Comparison of ENCODE assay signal across 16 cellular contexts in the genomic region with DNA sequence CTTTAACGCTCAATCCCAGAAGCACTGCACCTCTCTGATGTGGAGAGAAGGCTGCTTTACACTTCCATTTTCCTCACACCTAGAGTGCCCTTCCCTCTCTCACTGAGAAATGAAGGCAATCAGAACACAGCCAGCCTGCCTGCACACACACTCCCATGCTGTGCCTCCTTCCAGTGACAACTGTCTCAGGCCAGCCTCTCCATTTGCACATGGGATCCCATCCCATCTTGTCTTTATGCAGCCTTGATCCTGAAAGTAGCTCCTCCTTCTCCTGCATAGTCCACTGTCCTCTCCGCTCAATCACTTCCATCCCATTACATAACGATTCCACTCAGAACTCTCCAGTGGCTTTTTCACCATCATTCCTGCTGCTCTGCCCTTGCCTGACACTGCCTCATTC.
A peak's percentile ranks its signal among the peaks of the same experiment; 100 is the strongest.
DNase-seq lines count a peak whose midpoint lies in the region; ATAC-seq, FAIRE-seq and TF ChIP-seq lines count a peak whose summit lies in the region.
"Had no signal": no experiment of that assay in that cellular context is flagged by ENCODE, and none has a peak within 500 bp of the region (broad histone marks: within the 10 kb centered on the region; RNA-seq: fewer than 3 reads in every experiment).

No MANE protein-coding gene starts in this region.

- TF ChIP-seq CTCF in Panc1 (IDR thresholded peaks at IDR 0.05): no peak
- TF ChIP-seq CTCF in kidney (IDR thresholded peaks at IDR 0.05; ENCODE audit: borderline replicate concordance, extremely low read depth, insufficient read depth): no peak
- TF ChIP-seq CTCF in progenitor cell of endocrine pancreas (IDR thresholded peaks at IDR 0.05; ENCODE audit: unreplicated experiment): no peak
- no peak for TF ChIP-seq CTCF in stomach (IDR thresholded peaks at IDR 0.05)

- H3K27ac Mint-ChIP-seq in progenitor cell of endocrine pancreas: peak overlapping the region; percentile 33
- H3K27ac Mint-ChIP-seq: CD8-positive, alpha-beta T cell; H9 had no signal

- BruUV-seq in Panc1 (replicated peaks; lab: Mats Ljungman, UMichigan): no TSS peak

- FAIRE-seq in kidney (lab: Jason Lieb, UNC): no peak
- FAIRE-seq: GM12892 had no signal

- H3K9me3 ChIP-seq in Panc1 (ENCODE audit: control insufficient read depth, insufficient read depth, low read depth, low read length) (no peaks in the 10 kb centered on the region), kidney (ENCODE audit: control insufficient read depth in 1 of 2, low read length in 2 of 2) (no peaks in the 10 kb centered on the region), stomach (no peaks in the 10 kb centered on the region)
- H3K9me3 ChIP-seq: BLaER1 treated with 17β-estradiol and CSF1 and Interleukin-3, amounts not matched to agents 10 nM and 100 nM had no signal

- intact Hi-C loops in Panc1 (cut with micrococcal nuclease; ENCODE audit: unreplicated experiment) (no loop called here), kidney (cut with DNase I) (no loop called here), stomach (cut with DNase I; ENCODE audit: low total_unique reads) (no loop called here)

- CTCF ChIA-PET in Panc1 (lab: Charles Lee): no interaction called here

- 69 to 91% (median 89%) methylated on average over 3 of the region's 3 CpGs for WGBS in stomach, 5 donors

- TF ChIP-seq EP300 in stomach (IDR thresholded peaks at IDR 0.05): no peak

- peak; percentile 58; the same call in 1 of the 2 replicates for ATAC-seq in Panc1
- ATAC-seq in HG03095 (IDR thresholded peaks at IDR 0.05; ENCODE audit: unreplicated experiment): no peak
- no peak for ATAC-seq in GM18861 (IDR thresholded peaks at IDR 0.05; ENCODE audit: unreplicated experiment)
- ATAC-seq: CD8-positive, alpha-beta T cell had no signal

- no peak overlapping the region for H3K27ac ChIP-seq in Panc1 (ENCODE audit: low read length)
- H3K27ac ChIP-seq in kidney (ENCODE audit: low read depth in 2 of 2, low read length in 2 of 2): peak overlapping the region in 1 of 2 donors; percentile 51
- H3K27ac ChIP-seq in stomach: no peak overlapping the region
- H3K27ac ChIP-seq: BLaER1 treated with 17β-estradiol and CSF1 and Interleukin-3, amounts not matched to agents 10 nM and 100 nM; HL-60 had no signal

- H3K4me1 Mint-ChIP-seq in progenitor cell of endocrine pancreas (ENCODE audit: low read depth): peaks cover 7% of the 10 kb centered on the region

- in situ Hi-C loops in Panc1 (cut with HindIII; ENCODE audit: low pct_unique_long_range_greater_than_20kb, low sequenced_read_pairs) (no loop called here), G401 (cut with HindIII; ENCODE audit: low sequenced_read_pairs) (no loop called here)

- no peaks in the 10 kb centered on the region for H3K27me3 Mint-ChIP-seq in progenitor cell of endocrine pancreas

- H3K4me3 ChIP-seq in Panc1 (ENCODE audit: low read depth in 2 of 2, low read length in 2 of 2) (no peak overlapping the region), kidney (ENCODE audit: low read length in 2 of 2) (peak overlapping the region; percentile 64 to 71), stomach (no peak overlapping the region)
- H3K4me3 ChIP-seq: BLaER1 treated with 17β-estradiol and CSF1 and Interleukin-3, amounts not matched to agents 10 nM and 100 nM had no signal

- no peaks in the 10 kb centered on the region for H3K36me3 ChIP-seq in Panc1 (ENCODE audit: control insufficient read depth, insufficient read depth, low read length)
- H3K36me3 ChIP-seq in kidney (ENCODE audit: control insufficient read depth in 1 of 2, insufficient read depth in 2 of 2, low read length in 2 of 2): no peaks in the 10 kb centered on the region
- H3K36me3 ChIP-seq in stomach: no peaks in the 10 kb centered on the region

- no peak overlapping the region for H3K4me3 Mint-ChIP-seq in progenitor cell of endocrine pancreas (ENCODE audit: low read depth)
- H3K4me3 Mint-ChIP-seq: CD8-positive, alpha-beta T cell; H9 had no signal

- no peak for TF ChIP-seq POLR2A in stomach (IDR thresholded peaks at IDR 0.05)

- H3K27me3 ChIP-seq in Panc1 (ENCODE audit: control insufficient read depth, insufficient read depth, low read length) (peaks cover 9% of the 10 kb centered on the region), stomach (no peaks in the 10 kb centered on the region)
- H3K27me3 ChIP-seq: BLaER1 treated with 17β-estradiol and CSF1 and Interleukin-3, amounts not matched to agents 10 nM and 100 nM had no signal

- H3K36me3 Mint-ChIP-seq in progenitor cell of endocrine pancreas (ENCODE audit: insufficient read depth): no peaks in the 10 kb centered on the region
- H3K36me3 Mint-ChIP-seq: CD8-positive, alpha-beta T cell had no signal

- no peaks in the 10 kb centered on the region for H3K9me3 Mint-ChIP-seq in progenitor cell of endocrine pancreas (ENCODE audit: low read depth)
- H3K9me3 Mint-ChIP-seq: CD8-positive, alpha-beta T cell; H9 had no signal

- H3K9ac ChIP-seq in kidney (ENCODE audit: low read length in 2 of 2): no peak overlapping the region
- H3K9ac ChIP-seq: BLaER1 treated with 17β-estradiol and CSF1 and Interleukin-3, amounts not matched to agents 10 nM and 100 nM had no signal

- H3K4me1 ChIP-seq in Panc1 (ENCODE audit: control insufficient read depth, insufficient read depth, low read length) (no peaks in the 10 kb centered on the region), kidney (ENCODE audit: control insufficient read depth in 1 of 2, insufficient read depth in 1 of 2, low read depth in 1 of 2, low read length in 2 of 2) (peaks cover 0 to 4% of the 10 kb centered on the region in 2 donors), stomach (no peaks in the 10 kb centered on the region)
- H3K4me1 ChIP-seq: BLaER1 treated with 17β-estradiol and CSF1 and Interleukin-3, amounts not matched to agents 10 nM and 100 nM had no signal

- POLR2A ChIA-PET in Panc1 (lab: Charles Lee): no interaction called here

- DNase-seq in Panc1 (ENCODE audit: low read depth, low spot score): no peak
- DNase-seq in kidney: no peak
- DNase-seq in progenitor cell of endocrine pancreas (ENCODE audit: low spot score, unreplicated experiment): no peak
- no peak for DNase-seq in G401 (ENCODE audit: low spot score)
- DNase-seq in stomach: no peak
- DNase-seq: 8988T; Calu3; CD8-positive, alpha-beta T cell; GDM1; GOT3; H9 had no signal

Comparison
In these comparisons a context has a peak if more than half of its experiments do, and no peak if none do; other contexts are left out.
1. H3K4me3 ChIP-seq: peak in kidney (2 of 2); none in Panc1 (0 of 2) and stomach (0 of 4).